ENCODE assay signal across 28 cellular contexts in genomic region chr1:239874831-239875230, GRCh38.
"Had no signal": no experiment of that assay in that cellular context is flagged by ENCODE, and none has a peak within 500 bp of the region (broad histone marks: within the 10 kb centered on the region; RNA-seq: fewer than 3 reads in every experiment).

No MANE protein-coding gene starts in this region.

- DNase-seq: colonic mucosa; cortex of kidney; dermis blood vessel endothelial cell; dorsolateral prefrontal cortex; effector CD4-positive, alpha-beta T cell; effector CD8-positive, alpha-beta T cell; effector memory CD4-positive, alpha-beta T cell; effector memory CD8-positive, alpha-beta T cell; endodermal cell; erythroblast; esophagus squamous epithelium; foreskin fibroblast; foreskin keratinocyte; foreskin melanocyte; gastrocnemius medialis; glutamatergic neuron; head of caudate nucleus; heart left ventricle; heart right ventricle had no signal

- H3K27me3 ChIP-seq: colonic mucosa, dorsolateral prefrontal cortex, esophagus muscularis mucosa, esophagus squamous epithelium, foreskin keratinocyte, gastrocnemius medialis, gastroesophageal sphincter, heart left ventricle, heart right ventricle had no signal

- FAIRE-seq: colon, endometrium, endothelial cell of umbilical vein, frontal cortex had no signal

- H3K4me1 ChIP-seq: colonic mucosa, foreskin keratinocyte, gastrocnemius medialis, heart right ventricle had no signal

- H3K4me3 ChIP-seq: colonic mucosa, coronary artery, dorsolateral prefrontal cortex, esophagus muscularis mucosa, esophagus squamous epithelium, gastrocnemius medialis, gastroesophageal sphincter, heart left ventricle, heart right ventricle had no signal

- ATAC-seq: effector memory CD8-positive, alpha-beta T cell; esophagus mucosa; foreskin keratinocyte; gastrocnemius medialis; gastroesophageal sphincter; heart left ventricle; heart right ventricle had no signal

- H3K9me3 ChIP-seq: colonic mucosa, esophagus muscularis mucosa, esophagus squamous epithelium, gastrocnemius medialis, gastroesophageal sphincter, heart left ventricle, heart right ventricle had no signal

- H3K27ac ChIP-seq: colonic mucosa, coronary artery, dorsolateral prefrontal cortex, epithelial cell of prostate, esophagus muscularis mucosa, esophagus squamous epithelium, foreskin keratinocyte, gastrocnemius medialis, gastroesophageal sphincter, heart left ventricle, heart right ventricle had no signal

- H3K36me3 ChIP-seq: colonic mucosa, esophagus muscularis mucosa, esophagus squamous epithelium, gastrocnemius medialis, gastroesophageal sphincter, heart left ventricle, heart right ventricle had no signal
